ENCODE assay signal across 13 cellular contexts in genomic region chr1:203462878-203463277, GRCh38. TPM values are rescaled to one million over a fixed set of nuclear protein-coding genes. Genes with fewer than 3 reads are reported as not detected.
DNase-seq lines count a peak whose midpoint lies in the region; ATAC-seq and TF ChIP-seq lines count a peak whose summit lies in the region.
"Had no signal": no experiment of that assay in that cellular context is flagged by ENCODE, and none has a peak within 500 bp of the region (broad histone marks: within the 10 kb centered on the region; RNA-seq: fewer than 3 reads in every experiment).

No MANE protein-coding gene starts in this region.

- H3K36me3 ChIP-seq in PC-3 (ENCODE audit: low read depth, low read length) (no peaks in the 10 kb centered on the region), sigmoid colon (no peaks in the 10 kb centered on the region)

- no peaks in the 10 kb centered on the region for H3K9me3 ChIP-seq in PC-3 (ENCODE audit: low read length)
- no peaks in the 10 kb centered on the region for H3K9me3 ChIP-seq in sigmoid colon

- H3K9ac ChIP-seq in PC-3 (ENCODE audit: low read length): no peak overlapping the region

- no TSS peak for BruUV-seq in PC-3 (replicated peaks; lab: Mats Ljungman, UMichigan)

- H3K27me3 ChIP-seq in PC-3 (ENCODE audit: low read length): peaks cover 26% of the 10 kb centered on the region
- H3K27me3 ChIP-seq in sigmoid colon: no peaks in the 10 kb centered on the region

- no peak overlapping the region for H3K4me3 ChIP-seq in PC-3 (ENCODE audit: low read length)
- no peak overlapping the region for H3K4me3 ChIP-seq in sigmoid colon
- H3K4me3 ChIP-seq: SK-N-MC had no signal

- no peak for TF ChIP-seq CTCF in PC-3 (conservative IDR thresholded peaks at IDR 0.05; ENCODE audit: low read depth, low read length)
- TF ChIP-seq CTCF in sigmoid colon (IDR thresholded peaks at IDR 0.05): no peak

- H3K27ac ChIP-seq in PC-3 (ENCODE audit: low read length): no peak overlapping the region
- H3K27ac ChIP-seq in sigmoid colon: peak overlapping the region; percentile 89 to 95 (median 94)
- H3K27ac ChIP-seq: SK-N-MC had no signal

- ATAC-seq in PC-3 (0 out of 2 replicates have a peak, but pooled peaks have one; percentile 24), GM19035 (IDR thresholded peaks at IDR 0.05; ENCODE audit: unreplicated experiment) (no peak)
- ATAC-seq: CD8-positive, alpha-beta T cell; sciatic nerve had no signal

- POLR2A ChIA-PET in PC-3 (lab: Charles Lee; ENCODE audit: unreplicated experiment): no interaction called here

- H3K79me2 ChIP-seq in PC-3 (ENCODE audit: low read length): no peaks in the 10 kb centered on the region

- TF ChIP-seq POLR2A in sigmoid colon (IDR thresholded peaks at IDR 0.05): no peak

- TF ChIP-seq EP300 in sigmoid colon (IDR thresholded peaks at IDR 0.05): no peak

- DNase-seq in AG20443 (ENCODE audit: low spot score): peak; percentile 72
- DNase-seq in PC-3: peak; percentile 56
- DNase-seq in fibroblast of gingiva (ENCODE audit: low read depth): peak; percentile 90
- peak; percentile 84 for DNase-seq in sigmoid colon
- DNase-seq in pons (ENCODE audit: low spot score): no peak
- no peak for DNase-seq in NCI-H524 (lab: John Stamatoyannopoulos, UW)
- DNase-seq in stimulated activated CD4-positive, alpha-beta T cell treated with anti-CD3 and anti-CD28 coated beads, Interleukin-15, amount 100 ng/mL, for 24 hours: no peak
- DNase-seq: activated CD4-positive, alpha-beta T cell treated with anti-CD3 and anti-CD28 coated beads, Interleukin-2, amount 10 ng/mL, durations not matched to agents 7 days and 5 days; activated naive CD4-positive, alpha-beta T cell treated with anti-CD3 and anti-CD28 coated beads, Interleukin-2, amount 50 U/mL, for 16 hours; CD8-positive, alpha-beta T cell had no signal

- no peak overlapping the region for H2AFZ ChIP-seq in PC-3 (ENCODE audit: low read length)

- H3K4me1 ChIP-seq in PC-3 (ENCODE audit: insufficient read depth, low read length) (no peaks in the 10 kb centered on the region), sigmoid colon (peaks cover 0 to 61% (median 54%) of the 10 kb centered on the region in 4 donors)

- H3K9me2 ChIP-seq in PC-3 (replicated peaks; ENCODE audit: low read length): no peaks in the 10 kb centered on the region

- no peaks in the 10 kb centered on the region for H3F3A ChIP-seq in PC-3 (ENCODE audit: low read length, unreplicated experiment)

- CTCF ChIA-PET in PC-3 (lab: Charles Lee): no interaction called here

- intact Hi-C loops in PC-3 (cut with micrococcal nuclease): no loop called here
- intact Hi-C loops in sigmoid colon (cut with DNase I): no loop called here

- H4K20me1 ChIP-seq in PC-3 (ENCODE audit: low read length): no peaks in the 10 kb centered on the region

- 79 to 86% methylated on average over 6 of the region's 6 CpGs for WGBS in sigmoid colon, 2 donors

- H3K4me2 ChIP-seq in PC-3 (ENCODE audit: low read length): no peak overlapping the region

RNA-seq across cellular contexts. Expression of gene PRELP, which starts 12.7 kb away (rescaled TPM):
- not detected in 2 replicates for total RNA-seq in PC-3 (2014; rRNA removed)
- total RNA-seq in sigmoid colon: 100 to 1,000 TPM in 1 of 4 donors, 10 to 100 TPM in 3; 45.7 to 133 (median 77.9) TPM
- 10 to 100 TPM in 1 of 3 donors, 1 to 10 TPM in 1, under 1 TPM in 1; 0.92 to 15.1 (median 7.2) TPM for polyA plus RNA-seq in sigmoid colon
- total RNA-seq: activated CD4-positive, alpha-beta T cell treated with anti-CD3 and anti-CD28 coated beads, Interleukin-2, amount 10 ng/mL, durations not matched to agents 7 days and 5 days; CD8-positive, alpha-beta T cell had no signal

RNA-seq across cellular contexts. Expression of gene OPTC, which starts 31.1 kb away (rescaled TPM):
- total RNA-seq in PC-3 (2014; rRNA removed) (not detected in 2 replicates), sigmoid colon (not detected)
- not detected for polyA plus RNA-seq in sigmoid colon
- total RNA-seq: activated CD4-positive, alpha-beta T cell treated with anti-CD3 and anti-CD28 coated beads, Interleukin-2, amount 10 ng/mL, durations not matched to agents 7 days and 5 days; CD8-positive, alpha-beta T cell; sciatic nerve had no signal

Comparison
In these comparisons a context has a peak if more than half of its experiments do, and no peak if none do; other contexts are left out.
1. DNase-seq: peak in AG20443 (single experiment), PC-3 (single experiment), fibroblast of gingiva (single experiment) and sigmoid colon (single experiment); none in pons (single experiment), NCI-H524 (0 of 2) and stimulated activated CD4-positive, alpha-beta T cell treated with anti-CD3 and anti-CD28 coated beads, Interleukin-15, amount 100 ng/mL, for 24 hours (single experiment).
2. RNA of gene PRELP, which starts 12.7 kb away (total RNA-seq): 45.7 to 133 TPM in sigmoid colon; not detected in PC-3; every median in the first group is over 10 times any median in the second.